ENCODE assay signal across 10 cellular contexts in genomic region chr14:95260537-95261440, GRCh38. TPM values are rescaled to one million over a fixed set of nuclear protein-coding genes. Genes with fewer than 3 reads are reported as not detected.
DNase-seq lines count a peak whose midpoint lies in the region; ATAC-seq and TF ChIP-seq lines count a peak whose summit lies in the region.
"Had no signal": no experiment of that assay in that cellular context is flagged by ENCODE, and none has a peak within 500 bp of the region (broad histone marks: within the 10 kb centered on the region; RNA-seq: fewer than 3 reads in every experiment).

No MANE protein-coding gene starts in this region.

- peak overlapping the region; percentile 94 to 99 (median 95) for H3K27ac ChIP-seq in body of pancreas
- H3K27ac ChIP-seq: adrenal gland had no signal

- no peak for TF ChIP-seq POLR2A in body of pancreas (IDR thresholded peaks at IDR 0.05)

- TF ChIP-seq CTCF in GM12864 (IDR thresholded peaks at IDR 0.05; ENCODE audit: low read depth, low read length, missing control alignments) = no peak
- no peak for TF ChIP-seq CTCF in body of pancreas (IDR thresholded peaks at IDR 0.05)
- no peak for TF ChIP-seq CTCF in osteocyte (IDR thresholded peaks at IDR 0.05)

- H3K9me3 ChIP-seq in body of pancreas = no peaks in the 10 kb centered on the region
- H3K9me3 ChIP-seq: adrenal gland had no signal

- no peaks in the 10 kb centered on the region for H3K27me3 Mint-ChIP-seq in osteocyte (ENCODE audit: unreplicated experiment)

- ATAC-seq in HG03378 (IDR thresholded peaks at IDR 0.05; ENCODE audit: unreplicated experiment) (peak; percentile 36), body of pancreas (no peak), GM19467 (IDR thresholded peaks at IDR 0.05; ENCODE audit: unreplicated experiment) (no peak), HG03342 (IDR thresholded peaks at IDR 0.05; ENCODE audit: unreplicated experiment) (no peak), GM21447 (IDR thresholded peaks at IDR 0.05; ENCODE audit: unreplicated experiment) (no peak)

- intact Hi-C loops in body of pancreas (cut with DNase I) = no loop called here

- no peaks in the 10 kb centered on the region for H3K36me3 ChIP-seq in body of pancreas (replicated peaks in 1 of 2; ENCODE audit: insufficient read depth in 1 of 2, low read depth in 2 of 2)
- H3K36me3 ChIP-seq: adrenal gland had no signal

- peaks cover 34% of the 10 kb centered on the region for H3K4me1 Mint-ChIP-seq in osteocyte (ENCODE audit: unreplicated experiment)

- H3K4me3 Mint-ChIP-seq in osteocyte (ENCODE audit: unreplicated experiment) = no peak overlapping the region

- WGBS in body of pancreas, 2 donors = 38 to 39% methylated on average over 20 of the region's 20 CpGs

- H3K27ac Mint-ChIP-seq in osteocyte (ENCODE audit: unreplicated experiment) = peak overlapping the region; percentile 65

- no peaks in the 10 kb centered on the region for H3K36me3 Mint-ChIP-seq in osteocyte (ENCODE audit: unreplicated experiment)

- peaks cover 76% of the 10 kb centered on the region for H3K4me1 ChIP-seq in body of pancreas

- H3K9me3 Mint-ChIP-seq in osteocyte (ENCODE audit: unreplicated experiment) = no peaks in the 10 kb centered on the region

- H3K4me3 ChIP-seq in GM12864 (ENCODE audit: low read depth, low read length) (no peak overlapping the region), body of pancreas (no peak overlapping the region)
- H3K4me3 ChIP-seq: adrenal gland had no signal

- DNase-seq in GM12864 (ENCODE audit: low read depth) = peak; percentile 36
- peak; percentile 57 to 71 (median 64) for DNase-seq in body of pancreas
- DNase-seq in osteocyte (ENCODE audit: extremely low spot score, unreplicated experiment) = no peak
- DNase-seq in NCI-H2081 treated with DMSO at 0.1 percent for 48 hours (lab: John Stamatoyannopoulos, UW) = no peak
- DNase-seq: SHP77 treated with DMSO at 0.1 percent for 48 hours had no signal

- no peaks in the 10 kb centered on the region for H3K27me3 ChIP-seq in body of pancreas
- H3K27me3 ChIP-seq: adrenal gland had no signal

RNA-seq across cellular contexts. Expression of gene CLMN, which starts 58.9 kb away (rescaled TPM):
- 10 to 100 TPM; 53.7 to 54.7 TPM for total RNA-seq in body of pancreas
- total RNA-seq in osteocyte = 5.1 and 5.4 TPM in 2 replicates

Comparison
In these comparisons a context has a peak if more than half of its experiments do, and no peak if none do; other contexts are left out.
1. DNase-seq: peak in GM12864 (single experiment) and body of pancreas (4 of 4); none in osteocyte (single experiment) and NCI-H2081 treated with DMSO at 0.1 percent for 48 hours (single experiment).